In the genomic region with DNA sequence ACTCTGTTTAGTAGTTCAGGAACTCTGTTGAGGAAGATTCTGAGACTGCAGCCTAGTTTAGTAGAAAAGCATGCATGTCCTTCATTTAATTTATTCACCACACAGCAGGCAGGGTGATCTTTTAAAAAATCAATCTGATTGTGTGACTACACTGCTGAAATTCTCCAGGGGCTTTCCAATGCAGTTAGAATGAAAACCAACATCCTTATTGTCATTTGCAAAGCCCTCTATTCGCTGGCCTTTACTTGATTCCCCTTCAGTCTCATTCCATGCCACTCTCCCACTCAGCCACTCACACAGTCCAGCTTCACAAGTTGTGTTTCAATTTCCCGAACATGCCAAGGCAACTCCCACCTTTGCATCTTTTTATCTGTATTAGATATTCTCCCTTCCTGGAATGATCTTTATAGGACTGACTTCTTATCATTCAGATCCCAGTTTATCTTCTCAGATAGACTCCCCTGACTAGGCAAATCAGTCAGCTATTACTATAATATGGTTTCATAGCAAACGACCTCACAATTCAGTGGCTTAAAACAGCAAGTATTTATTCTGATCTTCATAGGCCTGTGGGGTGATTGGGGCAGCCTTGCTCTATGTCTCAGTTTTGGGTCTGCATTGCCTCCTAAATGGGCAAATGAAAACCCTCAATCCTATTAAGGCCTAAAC, we compare ENCODE assay signal across 16 cellular contexts. TPM values are rescaled to one million over a fixed set of nuclear protein-coding genes. Genes with fewer than 3 reads are reported as not detected.
A peak's percentile ranks its signal among the peaks of the same experiment; 100 is the strongest.
DNase-seq lines count a peak whose midpoint lies in the region; ATAC-seq and TF ChIP-seq lines count a peak whose summit lies in the region.
"Had no signal": no experiment of that assay in that cellular context is flagged by ENCODE, and none has a peak within 500 bp of the region (broad histone marks: within the 10 kb centered on the region; RNA-seq: fewer than 3 reads in every experiment).

No MANE protein-coding gene starts in this region.

- no peak for TF ChIP-seq CTCF in osteoblast (IDR thresholded peaks at IDR 0.05; ENCODE audit: extremely low read depth, low read depth, low read length)

- no peaks in the 10 kb centered on the region for H3K27me3 ChIP-seq in osteoblast (ENCODE audit: insufficient read depth, low read length)
- H3K27me3 ChIP-seq: sigmoid colon, SJCRH30 had no signal

- no peaks in the 10 kb centered on the region for H3K9me3 ChIP-seq in osteoblast (ENCODE audit: low read depth, low read length)
- H3K9me3 ChIP-seq: sigmoid colon, SJCRH30 had no signal

- no peaks in the 10 kb centered on the region for H3K4me1 ChIP-seq in osteoblast (ENCODE audit: insufficient read depth, low read length)
- H3K4me1 ChIP-seq: sigmoid colon, SJCRH30 had no signal

- no peaks in the 10 kb centered on the region for H3K79me2 ChIP-seq in osteoblast (ENCODE audit: insufficient read depth, low read length)

- H3K36me3 ChIP-seq in osteoblast (ENCODE audit: insufficient read depth, low read length), result no peaks in the 10 kb centered on the region
- H3K36me3 ChIP-seq: sigmoid colon, SJCRH30 had no signal

- H3K27ac ChIP-seq in osteoblast (ENCODE audit: low read depth, low read length), result no peak overlapping the region
- H3K27ac ChIP-seq: sigmoid colon, SJCRH30 had no signal

- no peak overlapping the region for H2AFZ ChIP-seq in osteoblast (ENCODE audit: low read length)

- H3K4me2 ChIP-seq in osteoblast (ENCODE audit: insufficient read depth, low read length), result no peak overlapping the region

- H4K20me1 ChIP-seq in osteoblast (ENCODE audit: insufficient read depth, low read length), result no peaks in the 10 kb centered on the region

- no peak for DNase-seq in osteoblast (ENCODE audit: insufficient read length, low spot score, missing footprints)
- no peak for DNase-seq in Ammon's horn (ENCODE audit: low spot score)
- DNase-seq in NCI-H526 (lab: John Stamatoyannopoulos, UW), result no peak
- DNase-seq: AML-193; Kasumi-1; NCI-H1417 treated with DMSO at 0.1 percent for 48 hours; occipital lobe; sigmoid colon; SJCRH30; stimulated activated CD4-positive, alpha-beta T cell treated with anti-CD3 and anti-CD28 coated beads, Interleukin-2, amount 100 ng/mL, for 24 hours; T-helper 9 cell had no signal

- H3K4me3 ChIP-seq in osteoblast (ENCODE audit: insufficient read depth, low read length), result no peak overlapping the region
- H3K4me3 ChIP-seq: sigmoid colon, SJCRH30 had no signal

- ATAC-seq in GM18508 (IDR thresholded peaks at IDR 0.05; ENCODE audit: insufficient read depth, unreplicated experiment), result peak; percentile 54
- ATAC-seq in GM19023 (IDR thresholded peaks at IDR 0.05; ENCODE audit: unreplicated experiment), result peak; percentile 52
- peak; percentile 62 for ATAC-seq in HG02642 (IDR thresholded peaks at IDR 0.05; ENCODE audit: poor library complexity, unreplicated experiment)
- ATAC-seq in HG03432 (IDR thresholded peaks at IDR 0.05; ENCODE audit: unreplicated experiment), result peak; percentile 70
- no peak for ATAC-seq in GM19328 (IDR thresholded peaks at IDR 0.05; ENCODE audit: unreplicated experiment)

RNA-seq across cellular contexts. Expression of a gene that starts 21.3 kb away (rescaled TPM):
- not detected in 2 replicates for total RNA-seq in osteoblast
- total RNA-seq: occipital lobe, sigmoid colon, SJCRH30 had no signal
